1 cellular context compared by ENCODE assay signal in the genomic region with DNA sequence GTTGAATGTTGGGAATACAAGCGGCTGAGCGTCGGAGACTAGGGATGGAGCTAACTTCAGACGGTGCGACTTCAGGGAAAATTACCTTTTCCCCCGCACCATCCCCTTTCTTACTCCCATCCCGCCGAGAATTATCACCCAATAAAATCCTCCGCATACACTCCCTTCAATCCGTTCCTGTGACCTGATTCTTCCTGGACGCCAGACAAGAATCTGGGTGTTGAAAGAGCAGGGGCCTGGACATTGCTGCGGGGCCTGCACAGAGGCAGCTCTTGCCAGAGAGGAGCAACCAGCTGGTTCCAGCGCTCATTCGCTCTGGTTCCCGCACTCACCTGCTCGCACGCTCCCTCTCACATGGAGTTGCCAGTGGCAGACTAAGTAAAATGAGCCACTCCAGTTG.
TF ChIP-seq lines count a peak whose summit lies in the region.

No MANE protein-coding gene starts in this region.

TF ChIP-seq in WTC11, 78 proteins besides CTCF, POLR2A, EP300 and RAD21 (continued from another document):
- TF ChIP-seq, protein P1, sequence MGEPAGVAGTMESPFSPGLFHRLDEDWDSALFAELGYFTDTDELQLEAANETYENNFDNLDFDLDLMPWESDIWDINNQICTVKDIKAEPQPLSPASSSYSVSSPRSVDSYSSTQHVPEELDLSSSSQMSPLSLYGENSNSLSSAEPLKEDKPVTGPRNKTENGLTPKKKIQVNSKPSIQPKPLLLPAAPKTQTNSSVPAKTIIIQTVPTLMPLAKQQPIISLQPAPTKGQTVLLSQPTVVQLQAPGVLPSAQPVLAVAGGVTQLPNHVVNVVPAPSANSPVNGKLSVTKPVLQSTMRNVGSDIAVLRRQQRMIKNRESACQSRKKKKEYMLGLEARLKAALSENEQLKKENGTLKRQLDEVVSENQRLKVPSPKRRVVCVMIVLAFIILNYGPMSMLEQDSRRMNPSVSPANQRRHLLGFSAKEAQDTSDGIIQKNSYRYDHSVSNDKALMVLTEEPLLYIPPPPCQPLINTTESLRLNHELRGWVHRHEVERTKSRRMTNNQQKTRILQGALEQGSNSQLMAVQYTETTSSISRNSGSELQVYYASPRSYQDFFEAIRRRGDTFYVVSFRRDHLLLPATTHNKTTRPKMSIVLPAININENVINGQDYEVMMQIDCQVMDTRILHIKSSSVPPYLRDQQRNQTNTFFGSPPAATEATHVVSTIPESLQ (CRISPR knock-in tag; IDR thresholded peaks at IDR 0.05) = no peak
- TF ChIP-seq GRHL2 (CRISPR knock-in tag; IDR thresholded peaks at IDR 0.05; ENCODE audit: insufficient replicate concordance, severe bottlenecking) (no peak), RORB (CRISPR knock-in tag; IDR thresholded peaks at IDR 0.05) (no peak), TEAD1 (CRISPR knock-in tag; IDR thresholded peaks at IDR 0.05) (no peak)
- TF ChIP-seq, protein P2, sequence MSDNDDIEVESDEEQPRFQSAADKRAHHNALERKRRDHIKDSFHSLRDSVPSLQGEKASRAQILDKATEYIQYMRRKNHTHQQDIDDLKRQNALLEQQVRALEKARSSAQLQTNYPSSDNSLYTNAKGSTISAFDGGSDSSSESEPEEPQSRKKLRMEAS (CRISPR knock-in tag; IDR thresholded peaks at IDR 0.05) = no peak
TF ChIP-seq in WTC11: peak in this region for 0.
